Comparison of ENCODE assay signal across 11 cellular contexts in the genomic region with DNA sequence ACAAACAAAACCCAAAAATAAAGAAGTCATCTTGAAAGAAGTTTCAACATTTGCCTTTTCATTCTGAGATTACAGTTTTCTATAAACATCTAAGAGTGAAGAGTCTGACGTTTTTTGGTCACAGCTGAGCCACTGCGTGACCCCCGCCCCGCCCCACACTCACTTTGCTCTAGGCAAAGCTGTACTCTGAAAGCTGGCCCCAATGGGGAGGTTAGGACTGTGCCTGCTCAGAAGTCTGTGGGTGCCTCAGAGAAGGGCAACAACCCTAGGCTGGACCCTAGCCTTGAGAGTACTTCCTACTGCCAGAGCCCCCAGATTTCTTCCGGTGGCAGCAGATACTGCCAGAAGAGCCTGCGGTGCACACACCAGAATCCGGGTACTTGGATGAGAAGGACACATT. TPM values are rescaled to one million over a fixed set of nuclear protein-coding genes. Genes with fewer than 3 reads are reported as not detected.
A peak's percentile ranks its signal among the peaks of the same experiment; 100 is the strongest.
DNase-seq lines count a peak whose midpoint lies in the region; TF ChIP-seq lines count a peak whose summit lies in the region.
"Had no signal": no experiment of that assay in that cellular context is flagged by ENCODE, and none has a peak within 500 bp of the region (broad histone marks: within the 10 kb centered on the region; RNA-seq: fewer than 3 reads in every experiment).

No MANE protein-coding gene starts in this region.

- peak overlapping the region; percentile 55 for H3K4me2 ChIP-seq in BLaER1

- POLR2A ChIA-PET in MCF 10A (lab: Yijun Ruan, JAX): interaction anchor here (0.7 to 18.5 kb wide), 8 partner anchors 9 to 1255 kb away, joined by 3 to 555 read pairs (median 14); a partner anchor contains a TSS

- H3K4me3 Mint-ChIP-seq in MCF 10A (ENCODE audit: unreplicated experiment) (peak overlapping the region; percentile 59), osteocyte (ENCODE audit: unreplicated experiment) (no peak overlapping the region)
- H3K4me3 Mint-ChIP-seq: immature natural killer cell had no signal

- H3K27me3 Mint-ChIP-seq in MCF 10A (ENCODE audit: insufficient read depth, unreplicated experiment) (no peaks in the 10 kb centered on the region), osteocyte (ENCODE audit: unreplicated experiment) (no peaks in the 10 kb centered on the region)
- H3K27me3 Mint-ChIP-seq: progenitor cell of endocrine pancreas had no signal

- peak overlapping the region; percentile 98 for H3K27ac Mint-ChIP-seq in MCF 10A (ENCODE audit: low read depth, unreplicated experiment)
- peak overlapping the region; percentile 97 for H3K27ac Mint-ChIP-seq in osteocyte (ENCODE audit: unreplicated experiment)
- H3K27ac Mint-ChIP-seq: progenitor cell of endocrine pancreas had no signal

- H3K9me3 ChIP-seq in BLaER1 (no peaks in the 10 kb centered on the region), HUES6 (ENCODE audit: control insufficient read depth, insufficient read depth, low read depth, low read length) (no peaks in the 10 kb centered on the region)

- H3K9me3 Mint-ChIP-seq in MCF 10A (ENCODE audit: unreplicated experiment) (no peaks in the 10 kb centered on the region), osteocyte (ENCODE audit: unreplicated experiment) (no peaks in the 10 kb centered on the region)
- H3K9me3 Mint-ChIP-seq: immature natural killer cell had no signal

- H3K4me1 ChIP-seq in BLaER1 (peaks cover 40% of the 10 kb centered on the region), HUES6 (ENCODE audit: control insufficient read depth, insufficient read depth, low read length) (peaks cover 23% of the 10 kb centered on the region)

- peaks cover 32% of the 10 kb centered on the region for H3K36me3 ChIP-seq in BLaER1
- peaks cover 26% of the 10 kb centered on the region for H3K36me3 ChIP-seq in HUES6 (ENCODE audit: control insufficient read depth, insufficient read depth, low read length)

- intact Hi-C loops in MCF 10A (cut with micrococcal nuclease): no loop called here

- H3K9ac ChIP-seq in BLaER1 (peak overlapping the region; percentile 29; the same call in 1 of the 2 replicates), HUES6 (ENCODE audit: low read length) (peak overlapping the region; percentile 7)

- no peak for TF ChIP-seq CTCF in MCF 10A (IDR thresholded peaks at IDR 0.05; ENCODE audit: unreplicated experiment)
- no peak for TF ChIP-seq CTCF in osteocyte (IDR thresholded peaks at IDR 0.05)

- H3K27ac ChIP-seq in BLaER1 (peak overlapping the region; percentile 61), HUES6 (ENCODE audit: low read depth, low read length) (peak overlapping the region; percentile 22; the same call in 1 of the 2 replicates)

- H4K20me1 ChIP-seq in BLaER1: no peaks in the 10 kb centered on the region

- H3K36me3 Mint-ChIP-seq in MCF 10A (ENCODE audit: insufficient read depth, unreplicated experiment): peaks cover 30% of the 10 kb centered on the region
- H3K36me3 Mint-ChIP-seq in osteocyte (ENCODE audit: unreplicated experiment): peaks cover 28% of the 10 kb centered on the region

- H3K4me1 Mint-ChIP-seq in MCF 10A (ENCODE audit: insufficient read depth, unreplicated experiment) (peaks cover 57% of the 10 kb centered on the region), osteocyte (ENCODE audit: unreplicated experiment) (peaks cover 26% of the 10 kb centered on the region)

- no TSS peak for BruUV-seq in MCF 10A (replicated peaks; lab: Mats Ljungman, UMichigan)

- H3K27me3 ChIP-seq in BLaER1: no peaks in the 10 kb centered on the region
- no peaks in the 10 kb centered on the region for H3K27me3 ChIP-seq in HUES6 (ENCODE audit: control insufficient read depth, insufficient read depth, low read length)

- DNase-seq in MCF 10A (ENCODE audit: unreplicated experiment) (peak; percentile 20), osteocyte (ENCODE audit: extremely low spot score, unreplicated experiment) (no peak), occipital lobe (lab: John Stamatoyannopoulos, UW) (no peak), HuH-7.5 (ENCODE audit: low spot score) (no peak), A172 (ENCODE audit: low spot score) (no peak), epidermal melanocyte (ENCODE audit: insufficient read length, low spot score) (no peak)
- DNase-seq: immature natural killer cell, NCI-H2029 treated with DMSO at 0.1 percent for 48 hours had no signal

- H3K4me3 ChIP-seq in BLaER1 (no peak overlapping the region), HUES6 (ENCODE audit: low read depth, low read length) (no peak overlapping the region)

- CTCF ChIA-PET in MCF 10A (lab: Yijun Ruan, JAX): interaction anchor here (0.5 to 2.5 kb wide), 4 partner anchors 13 to 168 kb away, joined by 3 to 10 read pairs (median 7); a partner anchor contains a TSS

RNA-seq across cellular contexts. Expression of a gene that starts 19.4 kb away (rescaled TPM):
- total RNA-seq in MCF 10A (2022): 13.8 and 17.6 TPM in 2 replicates
- total RNA-seq in osteocyte: 22.3 and 26.2 TPM in 2 replicates
- 26.2 TPM for total RNA-seq in occipital lobe
- 23.4 and 32.7 TPM in 2 replicates for total RNA-seq in A172 (2014; rRNA removed; shearing (Covaris generic))

RNA-seq across cellular contexts. Expression of a gene that starts 19.5 kb away (rescaled TPM):
- 35.0 and 37.9 TPM in 2 replicates for total RNA-seq in MCF 10A (2022)
- 47.1 and 52.0 TPM in 2 replicates for total RNA-seq in osteocyte
- total RNA-seq in occipital lobe: 44.5 TPM
- 21.1 and 22.4 TPM in 2 replicates for total RNA-seq in A172 (2014; rRNA removed; shearing (Covaris generic))
